Comparison of ENCODE assay signal across 12 cellular contexts in the genomic region with DNA sequence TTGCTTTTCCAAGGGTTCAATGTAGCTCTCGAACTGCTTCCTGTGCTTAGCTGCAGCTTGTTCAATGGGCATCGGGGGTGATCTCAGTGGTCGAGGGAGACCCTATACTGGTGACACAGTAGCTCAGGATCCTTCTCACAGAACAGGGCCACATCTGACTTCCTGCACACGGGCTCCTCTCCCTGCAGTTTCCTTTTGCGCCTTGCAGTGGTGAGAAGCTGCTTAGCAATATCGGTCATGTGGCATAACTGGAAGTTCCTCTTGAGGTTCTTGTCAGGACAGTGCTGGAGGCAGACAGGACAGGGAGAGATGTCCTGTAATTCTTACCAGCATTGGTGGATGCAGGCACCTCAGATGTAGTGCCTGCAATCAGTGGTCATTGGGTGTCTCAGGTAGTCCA.
DNase-seq lines count a peak whose midpoint lies in the region; ATAC-seq and TF ChIP-seq lines count a peak whose summit lies in the region.
"Had no signal": no experiment of that assay in that cellular context is flagged by ENCODE, and none has a peak within 500 bp of the region (broad histone marks: within the 10 kb centered on the region; RNA-seq: fewer than 3 reads in every experiment).

No MANE protein-coding gene starts in this region.

- H3K27me3 ChIP-seq in osteoblast (ENCODE audit: insufficient read depth, low read length) (no peaks in the 10 kb centered on the region), transverse colon (no peaks in the 10 kb centered on the region)

- no peak overlapping the region for H2AFZ ChIP-seq in osteoblast (ENCODE audit: low read length)

- no peaks in the 10 kb centered on the region for H4K20me1 ChIP-seq in osteoblast (ENCODE audit: insufficient read depth, low read length)

- H3K4me3 ChIP-seq in osteoblast (ENCODE audit: insufficient read depth, low read length) (no peak overlapping the region), transverse colon (no peak overlapping the region)

- no peaks in the 10 kb centered on the region for H3K9me3 ChIP-seq in osteoblast (ENCODE audit: low read depth, low read length)
- no peaks in the 10 kb centered on the region for H3K9me3 ChIP-seq in transverse colon

- no peak overlapping the region for H3K4me2 ChIP-seq in osteoblast (ENCODE audit: insufficient read depth, low read length)

- TF ChIP-seq EP300 in transverse colon (IDR thresholded peaks at IDR 0.05; ENCODE audit: low read depth): no peak

- intact Hi-C loops in transverse colon (cut with DNase I; ENCODE audit: low total_unique reads): no loop called here

- H3K4me1 ChIP-seq in osteoblast (ENCODE audit: insufficient read depth, low read length) (no peaks in the 10 kb centered on the region), transverse colon (no peaks in the 10 kb centered on the region)

- H3K79me2 ChIP-seq in osteoblast (ENCODE audit: insufficient read depth, low read length): no peaks in the 10 kb centered on the region

- H3K36me3 ChIP-seq in osteoblast (ENCODE audit: insufficient read depth, low read length): no peaks in the 10 kb centered on the region
- no peaks in the 10 kb centered on the region for H3K36me3 ChIP-seq in transverse colon

- in situ Hi-C loops in transverse colon (cut with MboI; ENCODE audit: low pct_ligation_motif_present in 1 of 4, low pct_unique_long_range_greater_than_20kb in 1 of 4, low sequenced_read_pairs in 3 of 4): no loop called here

- H3K27ac ChIP-seq in osteoblast (ENCODE audit: low read depth, low read length) (no peak overlapping the region), transverse colon (no peak overlapping the region)

- no peak for TF ChIP-seq POLR2A in transverse colon (IDR thresholded peaks at IDR 0.05)

- TF ChIP-seq CTCF in osteoblast (IDR thresholded peaks at IDR 0.05; ENCODE audit: extremely low read depth, low read depth, low read length) (no peak), transverse colon (IDR thresholded peaks at IDR 0.05) (no peak)

- WGBS in transverse colon (ENCODE audit: low coverage in 1 of 2), 2 donors: 65 to 71% methylated on average over 1 to 6 of the region's 6 CpGs

- ATAC-seq in GM18858 (IDR thresholded peaks at IDR 0.05; ENCODE audit: unreplicated experiment): peak; percentile 74
- peak; percentile 65 for ATAC-seq in GM21723 (IDR thresholded peaks at IDR 0.05; ENCODE audit: unreplicated experiment)
- peak; percentile 85 for ATAC-seq in HG03342 (IDR thresholded peaks at IDR 0.05; ENCODE audit: unreplicated experiment)

- DNase-seq in UCSD-AML1 (lab: John Stamatoyannopoulos, UW; ENCODE audit: unreplicated experiment): peak; percentile 20
- DNase-seq in NCI-H2171 (lab: John Stamatoyannopoulos, UW): no peak
- no peak for DNase-seq in osteoblast (ENCODE audit: insufficient read length, low spot score, missing footprints)
- DNase-seq in transverse colon: no peak
- no peak for DNase-seq in putamen (ENCODE audit: low spot score)
- DNase-seq: activated naive CD4-positive, alpha-beta T cell; NCI-H345; nephron progenitor cell; stimulated activated CD4-positive, alpha-beta T cell treated with anti-CD3 and anti-CD28 coated beads, Interleukin-2, amount 100 ng/mL, for 48 hours had no signal
